Comparison of ENCODE assay signal across 17 cellular contexts in the genomic region with DNA sequence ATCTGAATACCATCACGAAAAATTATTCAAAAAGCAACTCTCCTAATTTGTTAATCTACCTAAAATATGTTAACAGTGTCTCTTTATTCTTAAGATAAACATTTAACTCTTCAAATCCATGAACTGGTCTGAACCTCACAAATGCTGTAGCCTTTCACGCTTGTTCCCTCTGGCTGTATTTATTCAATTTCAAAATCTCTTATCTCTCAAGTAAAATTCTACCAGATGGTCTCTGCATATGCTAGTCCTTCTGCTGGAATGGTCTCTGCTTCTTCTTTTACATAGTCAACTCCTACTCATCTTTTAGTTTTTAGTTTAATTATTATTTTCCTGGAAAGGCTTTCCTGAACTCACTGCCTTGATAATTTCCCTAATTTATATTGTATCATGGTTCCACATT.
DNase-seq lines count a peak whose midpoint lies in the region; ATAC-seq and TF ChIP-seq lines count a peak whose summit lies in the region.
"Had no signal": no experiment of that assay in that cellular context is flagged by ENCODE, and none has a peak within 500 bp of the region (broad histone marks: within the 10 kb centered on the region; RNA-seq: fewer than 3 reads in every experiment).

No MANE protein-coding gene starts in this region.

- H4K20me1 ChIP-seq in hepatocyte (ENCODE audit: insufficient read depth, poor library complexity, severe bottlenecking) = no peaks in the 10 kb centered on the region
- H4K20me1 ChIP-seq: BLaER1 had no signal

- no peaks in the 10 kb centered on the region for H3K4me1 ChIP-seq in hepatocyte (ENCODE audit: insufficient read depth)
- H3K4me1 ChIP-seq: BLaER1, Caco-2, HAP-1 had no signal

- no peaks in the 10 kb centered on the region for H3K27me3 ChIP-seq in hepatocyte
- H3K27me3 ChIP-seq: BLaER1 had no signal

- H3K4me2 ChIP-seq in hepatocyte = no peak overlapping the region
- H3K4me2 ChIP-seq: BLaER1 had no signal

- H3K4me3 ChIP-seq in hepatocyte = no peak overlapping the region
- H3K4me3 ChIP-seq: BLaER1, HAP-1 had no signal

- H3K9me3 ChIP-seq in hepatocyte (ENCODE audit: low read depth) = no peaks in the 10 kb centered on the region
- H3K9me3 ChIP-seq: BLaER1, Caco-2, HAP-1 had no signal

- DNase-seq in DMS 273 treated with DMSO at 0.1 percent for 48 hours (lab: John Stamatoyannopoulos, UW) (peak; percentile 51), NCI-H524 treated with DMSO at 0.1 percent for 48 hours (lab: John Stamatoyannopoulos, UW) (peak; percentile 37), hepatocyte (ENCODE audit: low spot score) (no peak), HuH-7 (ENCODE audit: low spot score) (no peak)
- no peak for DNase-seq in activated naive CD4-positive, alpha-beta T cell treated with Interleukin-2 at 50 U/mL for 16 hours
- DNase-seq: Caco-2; CD4-positive, CD25-positive, alpha-beta regulatory T cell; CD8-positive, alpha-beta T cell; DMS53; DMS79 treated with DMSO at 0.1 percent for 48 hours; GF-D8; GOT3; HFFc6 had no signal

- 59% methylated on average over 2 of the region's 2 CpGs for WGBS in hepatocyte (ENCODE audit: low lambda C conversion rate, missing lambda C conversion rate)

- H3K27ac ChIP-seq in hepatocyte = no peak overlapping the region
- H3K27ac ChIP-seq: BLaER1, C4-2B had no signal

- no peak for ATAC-seq in SK-N-SH treated with all-trans-retinoic acid at 6 μM for 48 hours
- ATAC-seq: CD8-positive, alpha-beta T cell had no signal

- H3K79me2 ChIP-seq in hepatocyte = no peaks in the 10 kb centered on the region

- H3K36me3 ChIP-seq in hepatocyte (replicated peaks; ENCODE audit: insufficient read depth, low read depth) = no peaks in the 10 kb centered on the region
- H3K36me3 ChIP-seq: BLaER1, HAP-1 had no signal

- no peak for TF ChIP-seq CTCF in hepatocyte (IDR thresholded peaks at IDR 0.05; ENCODE audit: poor library complexity)

- H3K9me2 ChIP-seq in hepatocyte (replicated peaks; ENCODE audit: insufficient read depth) = no peaks in the 10 kb centered on the region

- no peak overlapping the region for H2AFZ ChIP-seq in hepatocyte

TF ChIP-seq in SK-N-SH treated with all-trans-retinoic acid at 6 μM for 48 hours, 23 proteins besides CTCF, POLR2A, EP300 and RAD21:
- no peak for TF ChIP-seq ZNF70 (CRISPR knock-in tag; IDR thresholded peaks at IDR 0.05)
- no peak for TF ChIP-seq GLIS3 (CRISPR knock-in tag; IDR thresholded peaks at IDR 0.05)
- TF ChIP-seq ARNTL (CRISPR knock-in tag; IDR thresholded peaks at IDR 0.05; ENCODE audit: borderline replicate concordance, low read depth) = no peak
- no peak for TF ChIP-seq POU6F1 (CRISPR knock-in tag; IDR thresholded peaks at IDR 0.05; ENCODE audit: borderline replicate concordance, low read depth)
- peak; percentile 57 for TF ChIP-seq TCF4 (CRISPR knock-in tag; IDR thresholded peaks at IDR 0.05; ENCODE audit: borderline replicate concordance)

Comparison
In these comparisons a context has a peak if more than half of its experiments do, and no peak if none do; other contexts are left out.
1. DNase-seq: peak in DMS 273 treated with DMSO at 0.1 percent for 48 hours (single experiment) and NCI-H524 treated with DMSO at 0.1 percent for 48 hours (single experiment); none in activated naive CD4-positive, alpha-beta T cell treated with Interleukin-2 at 50 U/mL for 16 hours (single experiment), hepatocyte (single experiment) and HuH-7 (single experiment).